Comparison of ENCODE assay signal across 32 cellular contexts in genomic region chr11:130423541-130424155, GRCh38. TPM values are rescaled to one million over a fixed set of nuclear protein-coding genes. Genes with fewer than 3 reads are reported as not detected.
"Had no signal": no experiment of that assay in that cellular context is flagged by ENCODE, and none has a peak within 500 bp of the region (broad histone marks: within the 10 kb centered on the region; RNA-seq: fewer than 3 reads in every experiment).

No MANE protein-coding gene starts in this region.

- H3K9me3 ChIP-seq: adrenal gland, body of pancreas, colonic mucosa had no signal

- H3K36me3 ChIP-seq: adrenal gland, colonic mucosa, WERI-Rb-1 had no signal

- DNase-seq: activated B cell treated with CpG ODN at 0.5 μM for 24 hours; activated CD4-positive, alpha-beta memory T cell treated with anti-CD3 and anti-CD28 coated beads for 36 hours; activated CD4-positive, alpha-beta T cell treated with anti-CD3 and anti-CD28 coated beads for 48 hours; activated CD8-positive, alpha-beta memory T cell treated with anti-CD3 and anti-CD28 coated beads, Interleukin-2, amount 10 ng/mL, durations not matched to agents 7 days and 5 days; activated CD8-positive, alpha-beta memory T cell treated with anti-CD3 and anti-CD28 coated beads, Interleukin-2, amount 50 U/mL, for 4 hours; activated CD8-positive, alpha-beta T cell treated with anti-CD3 and anti-CD28 coated beads, Interleukin-2, amount 10 ng/mL, durations not matched to agents 7 days and 5 days; activated effector memory CD4-positive, alpha-beta T cell treated with anti-CD3 and anti-CD28 coated beads, Interleukin-2, amount 50 U/mL, for 16 hours; activated naive CD4-positive, alpha-beta T cell treated with anti-CD3 and anti-CD28 coated beads for 36 hours; activated naive CD8-positive, alpha-beta T cell treated with anti-CD3 and anti-CD28 coated beads for 36 hours; activated naive CD8-positive, alpha-beta T cell treated with anti-CD3 and anti-CD28 coated beads, Interleukin-2, amount 50 U/mL, for 24 hours; activated T-cell treated with anti-CD3 and anti-CD28 coated beads, Interleukin-2, amount 50 U/mL, for 1 hour; activated T-cell treated with anti-CD3 and anti-CD28 coated beads, Interleukin-2, amount 50 U/mL, for 48 hours; adrenal gland; amygdala; body of pancreas; central memory CD4-positive, alpha-beta T cell; cerebellar nuclear complex; colonic mucosa; effector CD8-positive, alpha-beta T cell; foreskin fibroblast; head of caudate nucleus; T-helper 1 cell; T-helper 17 cell; T1000; WERI-Rb-1 had no signal

- H3K4me1 ChIP-seq: colonic mucosa had no signal

- H3K27ac ChIP-seq: adrenal gland, body of pancreas, colonic mucosa, WERI-Rb-1 had no signal

- H3K4me3 ChIP-seq: adrenal gland, body of pancreas, colonic mucosa had no signal

- ATAC-seq: activated CD4-positive, CD25-positive, alpha-beta regulatory T cell treated with anti-CD3 and anti-CD28 coated beads, Interleukin-2, amount 50 U/mL, for 24 hours; activated CD8-positive, alpha-beta memory T cell treated with anti-CD3 and anti-CD28 coated beads, Interleukin-2, amount 10 ng/mL, durations not matched to agents 7 days and 5 days; activated CD8-positive, alpha-beta T cell treated with anti-CD3 and anti-CD28 coated beads, Interleukin-2, amount 10 ng/mL, durations not matched to agents 7 days and 5 days; activated naive CD8-positive, alpha-beta T cell treated with anti-CD3 and anti-CD28 coated beads, Interleukin-2, amount 50 U/mL, for 24 hours; body of pancreas; esophagus mucosa; T-helper 17 cell had no signal

RNA-seq across cellular contexts. Expression of gene ADAMTS8, which starts 4.8 kb away (rescaled TPM):
- total RNA-seq: activated B cell treated with CpG ODN at 0.5 μM for 24 hours; activated CD4-positive, alpha-beta memory T cell treated with anti-CD3 and anti-CD28 coated beads for 36 hours; activated CD8-positive, alpha-beta memory T cell treated with anti-CD3 and anti-CD28 coated beads for 36 hours; activated CD8-positive, alpha-beta memory T cell treated with anti-CD3 and anti-CD28 coated beads, Interleukin-2, amount 10 ng/mL, durations not matched to agents 7 days and 5 days; activated CD8-positive, alpha-beta T cell treated with anti-CD3 and anti-CD28 coated beads, Interleukin-2, amount 10 ng/mL, durations not matched to agents 7 days and 5 days; activated naive CD4-positive, alpha-beta T cell treated with anti-CD3 and anti-CD28 coated beads for 36 hours; activated naive CD8-positive, alpha-beta T cell treated with anti-CD3 and anti-CD28 coated beads for 36 hours; activated T-helper 1 cell treated with anti-CD3 and anti-CD28 coated beads, Interleukin-12 subunit alpha, Interleukin-12 subunit beta, Interleukin-2, Interleukin-4 antibody, amounts not matched to agents 30 ng/mL and 10 ng/mL and 1 ng/mL, durations not matched to agents 14 hours and 24 hours and 36 hours; activated T-helper 2 cell treated with anti-CD3 and anti-CD28 coated beads, Interferon-gamma antibody, Interleukin-2, Interleukin-4, amounts not matched to agents 10 μg/mL and 5 μg/mL and 100 μg/mL, durations not matched to agents 14 hours and 24 hours and 36 hours; dermis microvascular lymphatic vessel endothelial cell; epithelial cell of proximal tubule; T-helper 17 cell had no signal

RNA-seq across cellular contexts. Expression of gene ADAMTS15, which starts 24.8 kb away (rescaled TPM):
- total RNA-seq: activated B cell treated with CpG ODN at 0.5 μM for 24 hours; activated CD4-positive, alpha-beta memory T cell treated with anti-CD3 and anti-CD28 coated beads for 36 hours; activated CD8-positive, alpha-beta memory T cell treated with anti-CD3 and anti-CD28 coated beads for 36 hours; activated CD8-positive, alpha-beta memory T cell treated with anti-CD3 and anti-CD28 coated beads, Interleukin-2, amount 10 ng/mL, durations not matched to agents 7 days and 5 days; activated naive CD4-positive, alpha-beta T cell treated with anti-CD3 and anti-CD28 coated beads for 36 hours; activated naive CD8-positive, alpha-beta T cell treated with anti-CD3 and anti-CD28 coated beads for 36 hours; activated T-helper 1 cell treated with anti-CD3 and anti-CD28 coated beads, Interleukin-12 subunit alpha, Interleukin-12 subunit beta, Interleukin-2, Interleukin-4 antibody, amounts not matched to agents 30 ng/mL and 10 ng/mL and 1 ng/mL, durations not matched to agents 14 hours and 24 hours and 36 hours; activated T-helper 2 cell treated with anti-CD3 and anti-CD28 coated beads, Interferon-gamma antibody, Interleukin-2, Interleukin-4, amounts not matched to agents 10 μg/mL and 5 μg/mL and 100 μg/mL, durations not matched to agents 14 hours and 24 hours and 36 hours; T-helper 17 cell had no signal
